Comparison of ENCODE assay signal across 17 cellular contexts in genomic region chr4:184959309-184959708, GRCh38. TPM values are rescaled to one million over a fixed set of nuclear protein-coding genes. Genes with fewer than 3 reads are reported as not detected.
A peak's percentile ranks its signal among the peaks of the same experiment; 100 is the strongest.
DNase-seq lines count a peak whose midpoint lies in the region; ATAC-seq and TF ChIP-seq lines count a peak whose summit lies in the region.
"Had no signal": no experiment of that assay in that cellular context is flagged by ENCODE, and none has a peak within 500 bp of the region (broad histone marks: within the 10 kb centered on the region; RNA-seq: fewer than 3 reads in every experiment).

No MANE protein-coding gene starts in this region.

- H3K9me3 ChIP-seq in neutrophil (no peaks in the 10 kb centered on the region), vagina (no peaks in the 10 kb centered on the region)
- H3K9me3 ChIP-seq: A549 had no signal

- H3K27ac ChIP-seq in neutrophil (peak overlapping the region; percentile 24), vagina (no peak overlapping the region), brain microvascular endothelial cell (no peak overlapping the region), foreskin keratinocyte (no peak overlapping the region)
- H3K27ac ChIP-seq: A549 had no signal

- H3K27me3 Mint-ChIP-seq in WTC11 (ENCODE audit: low read depth) = no peaks in the 10 kb centered on the region
- H3K27me3 Mint-ChIP-seq: CD4-positive, CD25-positive, alpha-beta regulatory T cell had no signal

- in situ Hi-C loops in brain microvascular endothelial cell (cut with HindIII; ENCODE audit: low pct_ligation_motif_present, low sequenced_read_pairs) = no loop called here

- peaks cover under 1% of the 10 kb centered on the region; the same call in 1 of the 2 replicates for H3K9me3 Mint-ChIP-seq in WTC11

- no peak overlapping the region for H3K4me3 ChIP-seq in neutrophil (ENCODE audit: low read depth in 1 of 2, low read length in 1 of 2)
- no peak overlapping the region for H3K4me3 ChIP-seq in vagina
- no peak overlapping the region for H3K4me3 ChIP-seq in brain microvascular endothelial cell (ENCODE audit: low read depth, low read length)
- H3K4me3 ChIP-seq: A549 had no signal

- 0 out of 2 replicates have a peak, but pooled peaks cover under 1% of the 10 kb centered on the region for H3K36me3 Mint-ChIP-seq in WTC11
- H3K36me3 Mint-ChIP-seq: CD4-positive, CD25-positive, alpha-beta regulatory T cell had no signal

- DNase-seq in D341Med (ENCODE audit: low spot score) (peak; percentile 21), WTC11 (ENCODE audit: low spot score) (no peak), vagina (ENCODE audit: extremely low spot score in 2 of 2) (peak; percentile 81 to 83), brain microvascular endothelial cell (no peak), foreskin keratinocyte (no peak)
- DNase-seq: CD4-positive, CD25-positive, alpha-beta regulatory T cell; DMS 273 treated with DMSO at 0.1 percent for 48 hours; IMR-90 had no signal

- H3K4me1 ChIP-seq in neutrophil (ENCODE audit: control insufficient read depth in 1 of 2, insufficient read depth in 1 of 2, low read depth in 1 of 2, low read length in 1 of 2) = peaks cover 6 to 11% of the 10 kb centered on the region in 2 experiments
- peaks cover 13% of the 10 kb centered on the region for H3K4me1 ChIP-seq in vagina
- H3K4me1 ChIP-seq in foreskin keratinocyte = no peaks in the 10 kb centered on the region
- H3K4me1 ChIP-seq: A549 had no signal

- peaks cover 9% of the 10 kb centered on the region; the same call in 1 of the 2 replicates for H3K4me1 Mint-ChIP-seq in WTC11

- POLR2A ChIA-PET in WTC11 (lab: Charles Lee) = no interaction called here

- no peak overlapping the region for H3K27ac Mint-ChIP-seq in WTC11
- H3K27ac Mint-ChIP-seq: CD4-positive, CD25-positive, alpha-beta regulatory T cell had no signal

- CTCF ChIA-PET in WTC11 (lab: Charles Lee) = no interaction called here

- TF ChIP-seq POLR2A in vagina (IDR thresholded peaks at IDR 0.05) = no peak

- H3K27me3 ChIP-seq in neutrophil (no peaks in the 10 kb centered on the region), vagina (no peaks in the 10 kb centered on the region), brain microvascular endothelial cell (replicated peaks) (no peaks in the 10 kb centered on the region), foreskin keratinocyte (no peaks in the 10 kb centered on the region)

- H3K4me3 Mint-ChIP-seq in WTC11 = no peak overlapping the region
- H3K4me3 Mint-ChIP-seq: CD4-positive, CD25-positive, alpha-beta regulatory T cell had no signal

- H3K36me3 ChIP-seq in neutrophil (no peaks in the 10 kb centered on the region), vagina (no peaks in the 10 kb centered on the region), brain microvascular endothelial cell (replicated peaks) (no peaks in the 10 kb centered on the region)

- ATAC-seq in WTC11 = no peak
- ATAC-seq in GM21381 (IDR thresholded peaks at IDR 0.05; ENCODE audit: unreplicated experiment) = no peak
- no peak for ATAC-seq in foreskin keratinocyte
- ATAC-seq: A549, HCT116 had no signal

- TF ChIP-seq CTCF in WTC11 (IDR thresholded peaks at IDR 0.05) (no peak), neutrophil (IDR thresholded peaks at IDR 0.05) (no peak), vagina (IDR thresholded peaks at IDR 0.05) (no peak), brain microvascular endothelial cell (IDR thresholded peaks at IDR 0.05; ENCODE audit: low read depth, low read length, missing control alignments) (no peak), foreskin keratinocyte (conservative IDR thresholded peaks at IDR 0.05) (no peak)

- intact Hi-C loops in vagina (cut with DNase I) = no loop called here

TF ChIP-seq in WTC11, 78 proteins besides CTCF, POLR2A, EP300 and RAD21:
- no peak for TF ChIP-seq ATF2 (CRISPR knock-in tag; IDR thresholded peaks at IDR 0.05; ENCODE audit: borderline replicate concordance, low read depth)
- 0 out of 2 replicates have a peak, but pooled peaks have one; percentile 24 for TF ChIP-seq FOXP1 (CRISPR knock-in tag; IDR thresholded peaks at IDR 0.05; ENCODE audit: borderline replicate concordance)
TF ChIP-seq in WTC11: peak in this region for 1.

RNA-seq across cellular contexts. Expression of gene HELT, which starts 59.0 kb away (rescaled TPM):
- 0.28 TPM in 1 of 3 replicates, not detected in the others for total RNA-seq in WTC11 (2021)
- not detected for total RNA-seq in vagina
- not detected in 2 replicates for total RNA-seq in foreskin keratinocyte
- not detected in 2 replicates for polyA plus RNA-seq in foreskin keratinocyte
- total RNA-seq: CD4-positive, CD25-positive, alpha-beta regulatory T cell; Daoy; H4; HT-29; IMR-90 had no signal
- polyA plus RNA-seq: A549; AG04450; BJ; CD4-positive, CD25-positive, alpha-beta regulatory T cell; IMR-90 had no signal

Comparison
In these comparisons a context has a peak if more than half of its experiments do, and no peak if none do; other contexts are left out.
1. DNase-seq: peak in D341Med (single experiment) and vagina (2 of 2); none in WTC11 (single experiment), brain microvascular endothelial cell (single experiment) and foreskin keratinocyte (0 of 2).